ENCODE assay signal across 17 cellular contexts in genomic region chr3:95567346-95567745, GRCh38.
"Had no signal": no experiment of that assay in that cellular context is flagged by ENCODE, and none has a peak within 500 bp of the region (broad histone marks: within the 10 kb centered on the region; RNA-seq: fewer than 3 reads in every experiment).

No MANE protein-coding gene starts in this region.

- H3K36me3 ChIP-seq: tibial artery, vagina had no signal

- H3K27ac Mint-ChIP-seq: activated T-cell treated with anti-CD3 and anti-CD28 coated beads, Interleukin-2, amount 50 U/mL, for 24 hours; dendritic cell treated with granulocyte-macrophage colony-stimulating factor and Interleukin-4, amounts not matched to agents 40 ng/mL and 50 ng/mL, for 4 days; memory B cell; naive thymus-derived CD8-positive, alpha-beta T cell had no signal

- H3K27ac ChIP-seq: foreskin keratinocyte, tibial artery, vagina had no signal

- FAIRE-seq: astrocyte, bronchial epithelial cell had no signal

- DNase-seq: activated CD4-positive, alpha-beta T cell treated with anti-CD3 and anti-CD28 coated beads for 1 hour; activated CD4-positive, alpha-beta T cell treated with anti-CD3 and anti-CD28 coated beads, Interleukin-2, amount 50 U/mL, for 48 hours; activated naive CD4-positive, alpha-beta T cell treated with anti-CD3 and anti-CD28 coated beads, Interleukin-2, amount 50 U/mL, for 16 hours; activated T-cell treated with anti-CD3 and anti-CD28 coated beads, Interleukin-2, amount 50 U/mL, for 24 hours; effector memory CD4-positive, alpha-beta T cell; kidney glomerular epithelial cell; left ventricle myocardium superior; naive thymus-derived CD8-positive, alpha-beta T cell; stimulated activated CD4-positive, alpha-beta T cell treated with anti-CD3 and anti-CD28 coated beads, Interleukin-2, amount 100 ng/mL, for 48 hours; stimulated activated naive CD4-positive, alpha-beta T cell; tibial artery had no signal

- H3K27me3 Mint-ChIP-seq: activated T-cell treated with anti-CD3 and anti-CD28 coated beads, Interleukin-2, amount 50 U/mL, for 24 hours; dendritic cell treated with granulocyte-macrophage colony-stimulating factor and Interleukin-4, amounts not matched to agents 40 ng/mL and 50 ng/mL, for 4 days; memory B cell; naive thymus-derived CD8-positive, alpha-beta T cell had no signal

- H3K4me3 Mint-ChIP-seq: activated T-cell treated with anti-CD3 and anti-CD28 coated beads, Interleukin-2, amount 50 U/mL, for 24 hours; dendritic cell treated with granulocyte-macrophage colony-stimulating factor and Interleukin-4, amounts not matched to agents 40 ng/mL and 50 ng/mL, for 4 days; memory B cell; naive thymus-derived CD8-positive, alpha-beta T cell had no signal

- H3K27me3 ChIP-seq: foreskin keratinocyte, tibial artery, vagina had no signal

- H3K4me1 ChIP-seq: foreskin keratinocyte, tibial artery, vagina had no signal

- H3K4me3 ChIP-seq: tibial artery, vagina had no signal

- H3K4me1 Mint-ChIP-seq: memory B cell; naive thymus-derived CD8-positive, alpha-beta T cell had no signal

- ATAC-seq: foreskin keratinocyte; left ventricle myocardium superior; naive thymus-derived CD8-positive, alpha-beta T cell had no signal

- H3K9me3 ChIP-seq: vagina had no signal

- H3K36me3 Mint-ChIP-seq: memory B cell; naive thymus-derived CD8-positive, alpha-beta T cell had no signal
